7 cellular contexts compared by ENCODE assay signal in the genomic region with DNA sequence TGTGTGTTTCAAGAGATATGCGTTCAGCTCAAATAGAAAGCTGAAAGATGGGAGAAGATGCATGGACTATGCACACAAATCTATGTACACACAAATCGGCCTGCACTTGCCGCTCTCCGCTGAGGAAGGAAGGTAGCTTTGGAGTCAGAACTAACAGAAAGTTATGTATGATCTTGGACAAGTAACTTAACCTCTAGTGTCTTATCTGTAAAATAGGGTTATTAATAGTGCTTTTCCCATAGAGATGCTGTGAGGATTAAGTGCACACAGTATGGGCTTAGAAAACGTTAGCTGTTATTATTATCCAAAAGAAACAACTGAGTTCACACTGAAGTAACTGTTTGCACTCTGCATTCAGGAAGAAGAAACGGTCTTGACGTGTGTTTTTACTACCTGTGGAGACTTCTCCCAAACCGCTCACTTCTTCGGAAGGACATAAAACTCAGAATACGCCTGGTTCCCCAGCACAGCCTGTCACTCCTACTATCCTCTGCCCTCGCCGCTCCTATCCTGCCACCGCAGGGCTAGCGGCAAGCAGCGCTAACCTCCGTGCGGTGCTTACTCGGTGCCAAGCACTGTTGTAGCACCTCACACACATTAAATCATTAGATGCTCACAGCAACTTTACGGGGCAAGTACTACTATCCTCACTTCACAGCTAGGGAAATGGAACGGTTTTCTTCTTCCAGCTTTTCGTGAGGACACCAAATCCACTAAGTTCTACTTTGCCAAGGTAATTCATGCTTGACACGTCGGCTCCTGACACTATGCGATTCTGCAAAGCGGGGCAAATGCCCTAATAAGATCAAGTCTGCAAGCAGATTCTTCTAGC. TPM values are rescaled to one million over a fixed set of nuclear protein-coding genes. Genes with fewer than 3 reads are reported as not detected.
DNase-seq lines count a peak whose midpoint lies in the region; ATAC-seq and TF ChIP-seq lines count a peak whose summit lies in the region.

No MANE protein-coding gene starts in this region.

- peak overlapping the region; percentile 99 for H2AFZ ChIP-seq in GM23338

- H3K9me3 Mint-ChIP-seq in GM23338 (no peaks in the 10 kb centered on the region), immature natural killer cell (no peaks in the 10 kb centered on the region)

- no peaks in the 10 kb centered on the region for H3K9me2 ChIP-seq in GM23338 (ENCODE audit: insufficient read depth)

- H3K4me3 Mint-ChIP-seq in GM23338 (peak overlapping the region; percentile 86), immature natural killer cell (peak overlapping the region; percentile 99)

- peak; percentile 48 for ATAC-seq in GM23338

- H3K4me1 Mint-ChIP-seq in GM23338, result peaks cover 12% of the 10 kb centered on the region
- H3K4me1 Mint-ChIP-seq in immature natural killer cell, result peaks cover 50 to 72% of the 10 kb centered on the region in 2 donors

- DNase-seq in GM23338 (ENCODE audit: low spot score) (peak; percentile 56), RPMI8226 (peak; percentile 38), astrocyte of the hippocampus (ENCODE audit: low read depth, low spot score) (peak; percentile 40), immature natural killer cell (peak; percentile 35 to 47 (median 43)), amniotic stem cell (lab: John Stamatoyannopoulos, UW) (no peak), germinal center (ENCODE audit: low spot score) (no peak)
- peak; percentile 63 for DNase-seq in stimulated activated CD4-positive, alpha-beta T cell treated with anti-CD3 and anti-CD28 coated beads, Interleukin-15, amount 100 ng/mL, for 24 hours

- no peak overlapping the region for H3K27ac Mint-ChIP-seq in GM23338
- peak overlapping the region; percentile 84 to 96 (median 94) for H3K27ac Mint-ChIP-seq in immature natural killer cell

- H3K4me3 ChIP-seq in GM23338, result peak overlapping the region; percentile 89

- TF ChIP-seq CTCF in GM23338 (conservative IDR thresholded peaks at IDR 0.05; ENCODE audit: low read depth in 2 of 2), result no peak

- H3K27me3 ChIP-seq in GM23338 (ENCODE audit: insufficient read depth), result peaks cover 43% of the 10 kb centered on the region

- no peak overlapping the region for H3K27ac ChIP-seq in GM23338 (ENCODE audit: low read depth)

- H3F3A ChIP-seq in GM23338 (replicated peaks; ENCODE audit: low read depth), result no peaks in the 10 kb centered on the region

- peak overlapping the region; percentile 97 for H3K4me2 ChIP-seq in GM23338

- H3K36me3 ChIP-seq in GM23338 (ENCODE audit: insufficient read depth), result no peaks in the 10 kb centered on the region

- no peaks in the 10 kb centered on the region for H3K79me2 ChIP-seq in GM23338 (replicated peaks; ENCODE audit: insufficient read depth)

- H3K27me3 Mint-ChIP-seq in GM23338 (ENCODE audit: insufficient read depth, low read depth, poor library complexity), result peaks cover 38% of the 10 kb centered on the region
- H3K27me3 Mint-ChIP-seq in immature natural killer cell (ENCODE audit: low read depth in 3 of 3), result peaks cover 7 to 20% (median 12%) of the 10 kb centered on the region in 3 donors

- no peaks in the 10 kb centered on the region for H3K4me1 ChIP-seq in GM23338 (ENCODE audit: insufficient read depth)

- H3K36me3 Mint-ChIP-seq in GM23338 (ENCODE audit: low read depth), result no peaks in the 10 kb centered on the region; the same call in 2 of the 3 replicates
- H3K36me3 Mint-ChIP-seq in immature natural killer cell, result peaks cover 6 to 8% (median 7%) of the 10 kb centered on the region in 3 donors

- no peaks in the 10 kb centered on the region for H4K20me1 ChIP-seq in GM23338 (replicated peaks; ENCODE audit: insufficient read depth)

TF ChIP-seq in GM23338, 12 proteins besides CTCF, POLR2A, EP300 and RAD21:
- TF ChIP-seq, protein P1, sequence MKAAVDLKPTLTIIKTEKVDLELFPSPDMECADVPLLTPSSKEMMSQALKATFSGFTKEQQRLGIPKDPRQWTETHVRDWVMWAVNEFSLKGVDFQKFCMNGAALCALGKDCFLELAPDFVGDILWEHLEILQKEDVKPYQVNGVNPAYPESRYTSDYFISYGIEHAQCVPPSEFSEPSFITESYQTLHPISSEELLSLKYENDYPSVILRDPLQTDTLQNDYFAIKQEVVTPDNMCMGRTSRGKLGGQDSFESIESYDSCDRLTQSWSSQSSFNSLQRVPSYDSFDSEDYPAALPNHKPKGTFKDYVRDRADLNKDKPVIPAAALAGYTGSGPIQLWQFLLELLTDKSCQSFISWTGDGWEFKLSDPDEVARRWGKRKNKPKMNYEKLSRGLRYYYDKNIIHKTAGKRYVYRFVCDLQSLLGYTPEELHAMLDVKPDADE (IDR thresholded peaks at IDR 0.05), result no peak
- peak; percentile 72 for TF ChIP-seq EZH2 (IDR thresholded peaks at IDR 0.05; ENCODE audit: low read depth, unreplicated experiment)

RNA-seq across cellular contexts. Expression of gene TGFBR3, which starts 1.3 kb away (rescaled TPM):
- 2.1 and 2.9 TPM in 2 replicates for total RNA-seq in GM23338 (2014; rRNA removed; shearing (Covaris generic))
- polyA plus RNA-seq in GM23338 (2016; fragmentation: Nextera tagmentation; extraction: Ambion mirVana), result 1.2 and 1.7 TPM in 2 replicates
- 100 to 1,000 TPM; 141 to 245 (median 183) TPM for polyA plus RNA-seq in immature natural killer cell

Comparison
In these comparisons a context has a peak if more than half of its experiments do, and no peak if none do; other contexts are left out.
1. DNase-seq: peak in GM23338 (single experiment), RPMI8226 (single experiment), astrocyte of the hippocampus (single experiment), immature natural killer cell (3 of 3) and stimulated activated CD4-positive, alpha-beta T cell treated with anti-CD3 and anti-CD28 coated beads, Interleukin-15, amount 100 ng/mL, for 24 hours (single experiment); none in amniotic stem cell (single experiment) and germinal center (single experiment).
2. RNA of gene TGFBR3, which starts 1.3 kb away (polyA plus RNA-seq): 141 to 245 TPM in immature natural killer cell; 1.2 to 1.7 TPM in GM23338; every median in the first group is over 10 times any median in the second.